1 cellular context compared by ENCODE assay signal in the genomic region with DNA sequence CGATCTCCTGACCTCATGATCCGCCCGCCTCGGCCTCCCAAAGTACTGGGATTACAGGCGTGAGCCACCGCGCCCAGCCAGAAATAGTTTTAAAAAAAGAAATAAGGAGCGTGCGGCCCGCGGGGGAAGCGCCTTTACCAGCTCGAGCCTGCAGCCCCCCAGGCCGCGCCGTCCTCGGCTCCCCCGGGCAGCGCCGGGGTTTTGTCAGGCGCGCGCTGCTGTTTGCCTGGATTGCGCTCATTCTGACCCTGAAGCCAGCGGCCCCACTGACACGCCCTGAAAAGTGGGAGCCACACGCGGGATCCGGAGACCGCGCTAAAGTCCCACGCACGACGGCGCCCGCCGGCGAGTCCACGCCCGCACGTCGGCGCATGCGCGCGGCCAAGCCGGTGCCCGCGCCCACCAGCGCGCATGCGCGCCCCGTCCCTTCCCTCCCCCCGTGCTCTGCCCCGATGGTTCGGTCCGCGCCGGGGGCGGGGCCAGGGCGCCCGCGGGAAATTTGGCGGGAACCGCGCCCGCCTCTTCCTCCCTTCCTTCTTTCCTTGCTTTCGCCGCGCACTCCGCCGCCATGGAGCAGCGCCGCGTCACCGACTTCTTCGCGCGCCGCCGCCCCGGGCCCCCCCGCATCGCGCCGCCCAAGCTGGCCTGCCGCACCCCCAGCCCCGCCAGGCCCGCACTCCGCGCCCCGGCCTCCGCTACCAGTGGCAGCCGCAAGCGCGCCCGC.
A peak's percentile ranks its signal among the peaks of the same experiment; 100 is the strongest.
TF ChIP-seq lines count a peak whose summit lies in the region.

A gene (plus strand): TSS at position 526 of the 724 bp plus-strand sequence. CDS start 43 bp downstream, at position 569.

TF ChIP-seq in HepG2, 621 proteins besides CTCF, POLR2A, EP300 and RAD21 (continued from another document and continues in another):
- TF ChIP-seq, protein P1, sequence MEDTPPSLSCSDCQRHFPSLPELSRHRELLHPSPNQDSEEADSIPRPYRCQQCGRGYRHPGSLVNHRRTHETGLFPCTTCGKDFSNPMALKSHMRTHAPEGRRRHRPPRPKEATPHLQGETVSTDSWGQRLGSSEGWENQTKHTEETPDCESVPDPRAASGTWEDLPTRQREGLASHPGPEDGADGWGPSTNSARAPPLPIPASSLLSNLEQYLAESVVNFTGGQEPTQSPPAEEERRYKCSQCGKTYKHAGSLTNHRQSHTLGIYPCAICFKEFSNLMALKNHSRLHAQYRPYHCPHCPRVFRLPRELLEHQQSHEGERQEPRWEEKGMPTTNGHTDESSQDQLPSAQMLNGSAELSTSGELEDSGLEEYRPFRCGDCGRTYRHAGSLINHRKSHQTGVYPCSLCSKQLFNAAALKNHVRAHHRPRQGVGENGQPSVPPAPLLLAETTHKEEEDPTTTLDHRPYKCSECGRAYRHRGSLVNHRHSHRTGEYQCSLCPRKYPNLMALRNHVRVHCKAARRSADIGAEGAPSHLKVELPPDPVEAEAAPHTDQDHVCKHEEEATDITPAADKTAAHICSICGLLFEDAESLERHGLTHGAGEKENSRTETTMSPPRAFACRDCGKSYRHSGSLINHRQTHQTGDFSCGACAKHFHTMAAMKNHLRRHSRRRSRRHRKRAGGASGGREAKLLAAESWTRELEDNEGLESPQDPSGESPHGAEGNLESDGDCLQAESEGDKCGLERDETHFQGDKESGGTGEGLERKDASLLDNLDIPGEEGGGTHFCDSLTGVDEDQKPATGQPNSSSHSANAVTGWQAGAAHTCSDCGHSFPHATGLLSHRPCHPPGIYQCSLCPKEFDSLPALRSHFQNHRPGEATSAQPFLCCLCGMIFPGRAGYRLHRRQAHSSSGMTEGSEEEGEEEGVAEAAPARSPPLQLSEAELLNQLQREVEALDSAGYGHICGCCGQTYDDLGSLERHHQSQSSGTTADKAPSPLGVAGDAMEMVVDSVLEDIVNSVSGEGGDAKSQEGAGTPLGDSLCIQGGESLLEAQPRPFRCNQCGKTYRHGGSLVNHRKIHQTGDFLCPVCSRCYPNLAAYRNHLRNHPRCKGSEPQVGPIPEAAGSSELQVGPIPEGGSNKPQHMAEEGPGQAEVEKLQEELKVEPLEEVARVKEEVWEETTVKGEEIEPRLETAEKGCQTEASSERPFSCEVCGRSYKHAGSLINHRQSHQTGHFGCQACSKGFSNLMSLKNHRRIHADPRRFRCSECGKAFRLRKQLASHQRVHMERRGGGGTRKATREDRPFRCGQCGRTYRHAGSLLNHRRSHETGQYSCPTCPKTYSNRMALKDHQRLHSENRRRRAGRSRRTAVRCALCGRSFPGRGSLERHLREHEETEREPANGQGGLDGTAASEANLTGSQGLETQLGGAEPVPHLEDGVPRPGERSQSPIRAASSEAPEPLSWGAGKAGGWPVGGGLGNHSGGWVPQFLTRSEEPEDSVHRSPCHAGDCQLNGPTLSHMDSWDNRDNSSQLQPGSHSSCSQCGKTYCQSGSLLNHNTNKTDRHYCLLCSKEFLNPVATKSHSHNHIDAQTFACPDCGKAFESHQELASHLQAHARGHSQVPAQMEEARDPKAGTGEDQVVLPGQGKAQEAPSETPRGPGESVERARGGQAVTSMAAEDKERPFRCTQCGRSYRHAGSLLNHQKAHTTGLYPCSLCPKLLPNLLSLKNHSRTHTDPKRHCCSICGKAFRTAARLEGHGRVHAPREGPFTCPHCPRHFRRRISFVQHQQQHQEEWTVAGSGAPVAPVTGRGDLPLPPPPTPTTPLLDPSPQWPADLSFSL (CRISPR knock-in tag; IDR thresholded peaks at IDR 0.05), result no peak
- TF ChIP-seq ZNF562 (CRISPR knock-in tag; IDR thresholded peaks at IDR 0.05; ENCODE audit: borderline replicate concordance), result no peak
- no peak for TF ChIP-seq GABPA (IDR thresholded peaks at IDR 0.05; ENCODE audit: low read depth, low read length)
- no peak for TF ChIP-seq GABPA (CRISPR knock-in tag; IDR thresholded peaks at IDR 0.05; ENCODE audit: low read depth)
- no peak for TF ChIP-seq SP1 (IDR thresholded peaks at IDR 0.05)
- TF ChIP-seq SP1 (CRISPR knock-in tag; IDR thresholded peaks at IDR 0.05), result peak; percentile 91
- TF ChIP-seq IKZF4 (CRISPR knock-in tag; IDR thresholded peaks at IDR 0.05; ENCODE audit: borderline replicate concordance, low read depth, not compliant biosample characterization), result peak; percentile 49
- TF ChIP-seq ZFP1 (CRISPR knock-in tag; IDR thresholded peaks at IDR 0.05), result no peak
- no peak for TF ChIP-seq REPIN1 (CRISPR knock-in tag; IDR thresholded peaks at IDR 0.05; ENCODE audit: borderline replicate concordance, low read depth)
- peak; percentile 38; the same call in 1 of the 2 replicates for TF ChIP-seq ZNF746 (CRISPR knock-in tag; IDR thresholded peaks at IDR 0.05)
- TF ChIP-seq, protein P2, sequence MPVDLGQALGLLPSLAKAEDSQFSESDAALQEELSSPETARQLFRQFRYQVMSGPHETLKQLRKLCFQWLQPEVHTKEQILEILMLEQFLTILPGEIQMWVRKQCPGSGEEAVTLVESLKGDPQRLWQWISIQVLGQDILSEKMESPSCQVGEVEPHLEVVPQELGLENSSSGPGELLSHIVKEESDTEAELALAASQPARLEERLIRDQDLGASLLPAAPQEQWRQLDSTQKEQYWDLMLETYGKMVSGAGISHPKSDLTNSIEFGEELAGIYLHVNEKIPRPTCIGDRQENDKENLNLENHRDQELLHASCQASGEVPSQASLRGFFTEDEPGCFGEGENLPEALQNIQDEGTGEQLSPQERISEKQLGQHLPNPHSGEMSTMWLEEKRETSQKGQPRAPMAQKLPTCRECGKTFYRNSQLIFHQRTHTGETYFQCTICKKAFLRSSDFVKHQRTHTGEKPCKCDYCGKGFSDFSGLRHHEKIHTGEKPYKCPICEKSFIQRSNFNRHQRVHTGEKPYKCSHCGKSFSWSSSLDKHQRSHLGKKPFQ (CRISPR knock-in tag; IDR thresholded peaks at IDR 0.05; ENCODE audit: insufficient replicate concordance), result peak; percentile 43
- TF ChIP-seq, protein P3, sequence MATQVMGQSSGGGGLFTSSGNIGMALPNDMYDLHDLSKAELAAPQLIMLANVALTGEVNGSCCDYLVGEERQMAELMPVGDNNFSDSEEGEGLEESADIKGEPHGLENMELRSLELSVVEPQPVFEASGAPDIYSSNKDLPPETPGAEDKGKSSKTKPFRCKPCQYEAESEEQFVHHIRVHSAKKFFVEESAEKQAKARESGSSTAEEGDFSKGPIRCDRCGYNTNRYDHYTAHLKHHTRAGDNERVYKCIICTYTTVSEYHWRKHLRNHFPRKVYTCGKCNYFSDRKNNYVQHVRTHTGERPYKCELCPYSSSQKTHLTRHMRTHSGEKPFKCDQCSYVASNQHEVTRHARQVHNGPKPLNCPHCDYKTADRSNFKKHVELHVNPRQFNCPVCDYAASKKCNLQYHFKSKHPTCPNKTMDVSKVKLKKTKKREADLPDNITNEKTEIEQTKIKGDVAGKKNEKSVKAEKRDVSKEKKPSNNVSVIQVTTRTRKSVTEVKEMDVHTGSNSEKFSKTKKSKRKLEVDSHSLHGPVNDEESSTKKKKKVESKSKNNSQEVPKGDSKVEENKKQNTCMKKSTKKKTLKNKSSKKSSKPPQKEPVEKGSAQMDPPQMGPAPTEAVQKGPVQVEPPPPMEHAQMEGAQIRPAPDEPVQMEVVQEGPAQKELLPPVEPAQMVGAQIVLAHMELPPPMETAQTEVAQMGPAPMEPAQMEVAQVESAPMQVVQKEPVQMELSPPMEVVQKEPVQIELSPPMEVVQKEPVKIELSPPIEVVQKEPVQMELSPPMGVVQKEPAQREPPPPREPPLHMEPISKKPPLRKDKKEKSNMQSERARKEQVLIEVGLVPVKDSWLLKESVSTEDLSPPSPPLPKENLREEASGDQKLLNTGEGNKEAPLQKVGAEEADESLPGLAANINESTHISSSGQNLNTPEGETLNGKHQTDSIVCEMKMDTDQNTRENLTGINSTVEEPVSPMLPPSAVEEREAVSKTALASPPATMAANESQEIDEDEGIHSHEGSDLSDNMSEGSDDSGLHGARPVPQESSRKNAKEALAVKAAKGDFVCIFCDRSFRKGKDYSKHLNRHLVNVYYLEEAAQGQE (IDR thresholded peaks at IDR 0.05; ENCODE audit: borderline replicate concordance in 1 of 2, low read depth in 1 of 2, low read length in 2 of 2), result peak in 1 of 2 experiments; percentile 35; a peak in 1 of 4 replicates
- TF ChIP-seq TP53 (CRISPR knock-in tag; conservative IDR thresholded peaks at IDR 0.05), result no peak
- TF ChIP-seq RORA (CRISPR knock-in tag; IDR thresholded peaks at IDR 0.05), result no peak
- TF ChIP-seq KLF16 (CRISPR knock-in tag; IDR thresholded peaks at IDR 0.05), result no peak; a peak in 2 of 4 replicates
- no peak for TF ChIP-seq ZBTB21 (CRISPR knock-in tag; IDR thresholded peaks at IDR 0.05)
- TF ChIP-seq, protein P4, sequence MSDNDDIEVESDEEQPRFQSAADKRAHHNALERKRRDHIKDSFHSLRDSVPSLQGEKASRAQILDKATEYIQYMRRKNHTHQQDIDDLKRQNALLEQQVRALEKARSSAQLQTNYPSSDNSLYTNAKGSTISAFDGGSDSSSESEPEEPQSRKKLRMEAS (IDR thresholded peaks at IDR 0.05), result peak; percentile 92
- TF ChIP-seq, protein P5, sequence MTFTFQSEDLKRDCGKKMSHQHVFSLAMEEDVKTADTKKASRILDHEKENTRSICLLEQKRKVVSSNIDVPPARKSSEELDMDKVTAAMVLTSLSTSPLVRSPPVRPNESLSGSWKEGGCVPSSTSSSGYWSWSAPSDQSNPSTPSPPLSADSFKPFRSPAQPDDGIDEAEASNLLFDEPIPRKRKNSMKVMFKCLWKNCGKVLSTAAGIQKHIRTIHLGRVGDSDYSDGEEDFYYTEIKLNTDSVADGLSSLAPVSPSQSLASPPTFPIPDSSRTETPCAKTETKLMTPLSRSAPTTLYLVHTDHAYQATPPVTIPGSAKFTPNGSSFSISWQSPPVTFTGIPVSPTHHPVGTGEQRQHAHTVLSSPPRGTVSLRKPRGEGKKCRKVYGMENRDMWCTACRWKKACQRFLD (CRISPR knock-in tag; IDR thresholded peaks at IDR 0.05; ENCODE audit: borderline replicate concordance), result peak; percentile 84
- TF ChIP-seq CENPT (CRISPR knock-in tag; IDR thresholded peaks at IDR 0.05; ENCODE audit: low read depth), result no peak; the same call in 1 of the 2 replicates
- TF ChIP-seq, protein P6, sequence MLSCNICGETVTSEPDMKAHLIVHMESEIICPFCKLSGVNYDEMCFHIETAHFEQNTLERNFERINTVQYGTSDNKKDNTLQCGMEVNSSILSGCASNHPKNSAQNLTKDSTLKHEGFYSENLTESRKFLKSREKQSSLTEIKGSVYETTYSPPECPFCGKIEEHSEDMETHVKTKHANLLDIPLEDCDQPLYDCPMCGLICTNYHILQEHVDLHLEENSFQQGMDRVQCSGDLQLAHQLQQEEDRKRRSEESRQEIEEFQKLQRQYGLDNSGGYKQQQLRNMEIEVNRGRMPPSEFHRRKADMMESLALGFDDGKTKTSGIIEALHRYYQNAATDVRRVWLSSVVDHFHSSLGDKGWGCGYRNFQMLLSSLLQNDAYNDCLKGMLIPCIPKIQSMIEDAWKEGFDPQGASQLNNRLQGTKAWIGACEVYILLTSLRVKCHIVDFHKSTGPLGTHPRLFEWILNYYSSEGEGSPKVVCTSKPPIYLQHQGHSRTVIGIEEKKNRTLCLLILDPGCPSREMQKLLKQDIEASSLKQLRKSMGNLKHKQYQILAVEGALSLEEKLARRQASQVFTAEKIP (CRISPR knock-in tag; IDR thresholded peaks at IDR 0.05; ENCODE audit: borderline replicate concordance), result no peak
- no peak for TF ChIP-seq TARDBP (CRISPR knock-in tag; IDR thresholded peaks at IDR 0.05)
- TF ChIP-seq, protein P7, sequence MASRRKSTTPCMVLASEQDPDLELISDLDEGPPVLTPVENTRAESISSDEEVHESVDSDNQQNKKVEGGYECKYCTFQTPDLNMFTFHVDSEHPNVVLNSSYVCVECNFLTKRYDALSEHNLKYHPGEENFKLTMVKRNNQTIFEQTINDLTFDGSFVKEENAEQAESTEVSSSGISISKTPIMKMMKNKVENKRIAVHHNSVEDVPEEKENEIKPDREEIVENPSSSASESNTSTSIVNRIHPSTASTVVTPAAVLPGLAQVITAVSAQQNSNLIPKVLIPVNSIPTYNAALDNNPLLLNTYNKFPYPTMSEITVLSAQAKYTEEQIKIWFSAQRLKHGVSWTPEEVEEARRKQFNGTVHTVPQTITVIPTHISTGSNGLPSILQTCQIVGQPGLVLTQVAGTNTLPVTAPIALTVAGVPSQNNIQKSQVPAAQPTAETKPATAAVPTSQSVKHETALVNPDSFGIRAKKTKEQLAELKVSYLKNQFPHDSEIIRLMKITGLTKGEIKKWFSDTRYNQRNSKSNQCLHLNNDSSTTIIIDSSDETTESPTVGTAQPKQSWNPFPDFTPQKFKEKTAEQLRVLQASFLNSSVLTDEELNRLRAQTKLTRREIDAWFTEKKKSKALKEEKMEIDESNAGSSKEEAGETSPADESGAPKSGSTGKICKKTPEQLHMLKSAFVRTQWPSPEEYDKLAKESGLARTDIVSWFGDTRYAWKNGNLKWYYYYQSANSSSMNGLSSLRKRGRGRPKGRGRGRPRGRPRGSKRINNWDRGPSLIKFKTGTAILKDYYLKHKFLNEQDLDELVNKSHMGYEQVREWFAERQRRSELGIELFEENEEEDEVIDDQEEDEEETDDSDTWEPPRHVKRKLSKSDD (CRISPR knock-in tag; IDR thresholded peaks at IDR 0.05; ENCODE audit: low read depth), result no peak
- TF ChIP-seq SALL1 (CRISPR knock-in tag; IDR thresholded peaks at IDR 0.05), result peak; percentile 83
- TF ChIP-seq NCOR1 (IDR thresholded peaks at IDR 0.05; ENCODE audit: borderline replicate concordance, low read length), result no peak
- no peak for TF ChIP-seq ZC3H4 (CRISPR knock-in tag; IDR thresholded peaks at IDR 0.05; ENCODE audit: borderline replicate concordance)
- TF ChIP-seq PCBP1 (IDR thresholded peaks at IDR 0.05; ENCODE audit: borderline replicate concordance, low read depth, low read length), result 0 out of 2 replicates have a peak, but pooled peaks have one; percentile 6
- TF ChIP-seq ZNF451 (CRISPR knock-in tag; IDR thresholded peaks at IDR 0.05), result no peak
- TF ChIP-seq ZNF761 (CRISPR knock-in tag; conservative IDR thresholded peaks at IDR 0.05), result peak; percentile 71; the same call in 1 of the 2 replicates
- no peak for TF ChIP-seq HNF4G (IDR thresholded peaks at IDR 0.05; ENCODE audit: borderline replicate concordance, low read depth, low read length)
- TF ChIP-seq HNF4G (CRISPR knock-in tag; IDR thresholded peaks at IDR 0.05; ENCODE audit: borderline replicate concordance, low read depth), result no peak
- no peak for TF ChIP-seq ZNF282 (IDR thresholded peaks at IDR 0.05; ENCODE audit: partially characterized antibody)
- TF ChIP-seq, protein P8, sequence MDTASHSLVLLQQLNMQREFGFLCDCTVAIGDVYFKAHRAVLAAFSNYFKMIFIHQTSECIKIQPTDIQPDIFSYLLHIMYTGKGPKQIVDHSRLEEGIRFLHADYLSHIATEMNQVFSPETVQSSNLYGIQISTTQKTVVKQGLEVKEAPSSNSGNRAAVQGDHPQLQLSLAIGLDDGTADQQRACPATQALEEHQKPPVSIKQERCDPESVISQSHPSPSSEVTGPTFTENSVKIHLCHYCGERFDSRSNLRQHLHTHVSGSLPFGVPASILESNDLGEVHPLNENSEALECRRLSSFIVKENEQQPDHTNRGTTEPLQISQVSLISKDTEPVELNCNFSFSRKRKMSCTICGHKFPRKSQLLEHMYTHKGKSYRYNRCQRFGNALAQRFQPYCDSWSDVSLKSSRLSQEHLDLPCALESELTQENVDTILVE (CRISPR knock-in tag; IDR thresholded peaks at IDR 0.05), result 0 out of 2 replicates have a peak, but pooled peaks have one; percentile 25
- TF ChIP-seq RFX5 (IDR thresholded peaks at IDR 0.05; ENCODE audit: low read depth, low read length), result no peak
- peak; percentile 92 for TF ChIP-seq ARNT2 (CRISPR knock-in tag; IDR thresholded peaks at IDR 0.05; ENCODE audit: low read depth)
- no peak for TF ChIP-seq HIVEP1 (CRISPR knock-in tag; IDR thresholded peaks at IDR 0.05)
- peak; percentile 33; the same call in 1 of the 2 replicates for TF ChIP-seq KDM5B (CRISPR knock-in tag; IDR thresholded peaks at IDR 0.05; ENCODE audit: borderline replicate concordance)
- no peak for TF ChIP-seq FOXO1 (CRISPR knock-in tag; IDR thresholded peaks at IDR 0.05)
- TF ChIP-seq ZEB1 (IDR thresholded peaks at IDR 0.05; ENCODE audit: insufficient replicate concordance, low read depth), result no peak
- TF ChIP-seq MTF2 (CRISPR knock-in tag; IDR thresholded peaks at IDR 0.05; ENCODE audit: borderline replicate concordance), result no peak
